In the genomic region with DNA sequence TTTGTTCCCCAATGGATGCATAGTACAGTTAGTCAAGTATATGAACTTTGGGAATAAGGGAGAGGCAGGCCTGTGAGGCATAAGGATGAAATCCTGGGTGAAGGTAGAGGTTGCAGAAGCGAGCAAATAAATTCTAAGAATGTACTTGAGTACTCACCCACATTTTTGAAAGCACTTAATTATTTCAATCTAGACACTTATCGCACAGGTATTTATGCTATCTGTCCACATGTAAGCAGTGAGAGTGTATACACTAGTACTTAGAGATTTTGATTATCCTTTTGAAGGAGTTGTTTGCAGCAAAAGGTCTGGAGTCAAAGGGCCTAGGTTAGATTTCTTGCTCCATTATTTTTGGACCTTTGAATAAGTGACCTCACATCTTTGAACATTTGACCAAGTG, we compare ENCODE assay signal across 26 cellular contexts.
"Had no signal": no experiment of that assay in that cellular context is flagged by ENCODE, and none has a peak within 500 bp of the region (broad histone marks: within the 10 kb centered on the region; RNA-seq: fewer than 3 reads in every experiment).

No MANE protein-coding gene starts in this region.

- H3K79me2 ChIP-seq: parathyroid adenoma had no signal

- H3K27ac ChIP-seq: dorsolateral prefrontal cortex, heart right ventricle, neutrophil, parathyroid adenoma, right lobe of liver, thoracic aorta, tibial nerve had no signal

- H3K4me3 ChIP-seq: dorsolateral prefrontal cortex, heart right ventricle, mucosa of descending colon, right lobe of liver, thoracic aorta, tibial nerve had no signal

- H3K9me3 ChIP-seq: heart right ventricle, mucosa of descending colon, neutrophil, right lobe of liver, thoracic aorta, tibial nerve had no signal

- H3K36me3 ChIP-seq: heart right ventricle, neutrophil, right lobe of liver, thoracic aorta, tibial nerve had no signal

- H3K9ac ChIP-seq: parathyroid adenoma had no signal

- H2AFZ ChIP-seq: parathyroid adenoma had no signal

- H3K4me1 ChIP-seq: parathyroid adenoma, right lobe of liver, tibial nerve had no signal

- ATAC-seq: heart right ventricle; left colon; left ventricle myocardium superior; mucosa of descending colon; natural killer cell treated with Interleukin-12 subunit alpha and Interleukin-12 subunit beta and Interleukin-15 and Interleukin-18, amount 100 ng/mL, for 72 hours; right lobe of liver; stimulated activated naive B cell treated with anti-CD40 and anti-IgM and Interleukin-4, amounts not matched to agents 10 μg/mL and 1 μg/mL and 100 μg/mL, for 72 hours had no signal

- H3K27me3 ChIP-seq: dorsolateral prefrontal cortex, heart right ventricle, neutrophil, right lobe of liver, tibial nerve had no signal

- FAIRE-seq: small intestine, urothelium cell line had no signal

- DNase-seq: cerebellar nuclear complex; dorsolateral prefrontal cortex; effector CD4-positive, alpha-beta T cell; foreskin fibroblast; glutamatergic neuron; heart right ventricle; hypothalamus; immature natural killer cell; islet precursor cell; kidney glomerular epithelial cell; left colon; left ventricle myocardium superior; mesenchymal stem cell; mucosa of descending colon; naive B cell; right lobe of liver; small intestine; stimulated activated CD4-positive, alpha-beta T cell treated with anti-CD3 and anti-CD28 coated beads, Interleukin-15, amount 100 ng/mL, for 24 hours; stimulated activated CD4-positive, alpha-beta T cell treated with anti-CD3 and anti-CD28 coated beads, Interleukin-2, amount 100 ng/mL, for 48 hours; stimulated activated naive B cell treated with anti-CD40 and anti-IgM and Interleukin-4, amounts not matched to agents 10 μg/mL and 1 μg/mL and 100 μg/mL, for 72 hours had no signal
